In the genomic region with DNA sequence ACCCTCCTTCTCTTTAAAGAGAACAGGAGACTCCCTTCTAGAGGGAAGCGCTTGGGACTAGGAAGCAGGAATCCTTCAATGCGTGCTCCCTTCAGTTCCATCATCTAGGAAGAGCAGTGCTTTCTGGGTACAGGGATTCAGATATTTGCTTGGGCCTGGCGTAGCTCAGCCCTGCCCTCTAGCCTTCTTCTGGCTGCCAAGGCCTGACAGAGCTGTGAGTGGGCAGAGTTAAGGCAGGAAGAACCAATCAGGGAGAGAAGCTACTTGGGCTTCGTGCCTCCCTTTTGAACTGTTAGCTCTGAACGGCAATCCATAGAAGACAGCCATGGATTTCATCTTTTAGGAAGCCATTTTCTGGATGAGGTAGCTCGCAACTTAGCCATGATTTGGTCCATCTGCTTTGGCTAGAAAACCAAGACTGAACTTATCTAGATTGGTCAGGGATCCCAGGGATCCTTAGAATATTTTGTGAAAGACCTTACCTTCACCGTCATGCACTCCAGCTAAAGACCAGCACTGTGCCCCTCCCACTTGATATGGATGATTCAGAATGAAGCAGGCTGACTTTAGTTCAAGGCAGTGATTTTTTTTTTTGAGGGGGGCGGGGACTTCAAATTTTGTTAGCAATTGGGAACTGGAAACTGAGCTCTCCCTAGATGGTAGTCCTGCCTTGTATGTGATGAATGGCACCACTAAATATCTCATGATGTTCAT, we compare ENCODE assay signal across 8 cellular contexts. TPM values are rescaled to one million over a fixed set of nuclear protein-coding genes. Genes with fewer than 3 reads are reported as not detected.
DNase-seq lines count a peak whose midpoint lies in the region; ATAC-seq, FAIRE-seq and TF ChIP-seq lines count a peak whose summit lies in the region.

No MANE protein-coding gene starts in this region.

- peaks cover 29 to 40% of the 10 kb centered on the region in 2 experiments for H3K4me1 Mint-ChIP-seq in H9
- H3K4me1 Mint-ChIP-seq in astrocyte (ENCODE audit: low read depth, unreplicated experiment), result peaks cover 8% of the 10 kb centered on the region

- FAIRE-seq in astrocyte (lab: Jason Lieb, UNC), result no peak

- H2BK120ac ChIP-seq in H9 (ENCODE audit: low read depth, low read length, poor library complexity, severe bottlenecking), result no peak overlapping the region

- no peak overlapping the region for H3K4me3 ChIP-seq in BJ (ENCODE audit: low read depth, low read length)
- no peak overlapping the region for H3K4me3 ChIP-seq in astrocyte (ENCODE audit: insufficient read depth, low read depth, low read length)

- peaks cover 2% of the 10 kb centered on the region; the same call in 1 of the 2 replicates for H3K4me1 ChIP-seq in H9 (ENCODE audit: insufficient read depth, low read length)
- peaks cover 4% of the 10 kb centered on the region for H3K4me1 ChIP-seq in astrocyte (ENCODE audit: insufficient read depth, low read length)

- H3K18ac ChIP-seq in H9 (ENCODE audit: insufficient read length, low read depth, low read length), result no peak overlapping the region

- CTCF ChIA-PET in BJ (lab: Yijun Ruan, JAX), result interaction anchor here (0.6 to 3.2 kb wide), 6 partner anchors 9 to 395 kb away, joined by 3 to 19 read pairs (median 4); no protein-coding TSS in a partner anchor

- H3K23ac ChIP-seq in H9 (ENCODE audit: insufficient read length, low read depth, low read length), result no peak overlapping the region

- H3K14ac ChIP-seq in H9 (ENCODE audit: insufficient read depth, low read length), result no peak overlapping the region

- no peak overlapping the region for H2BK15ac ChIP-seq in H9 (ENCODE audit: low read depth, low read length)

- H4K8ac ChIP-seq in H9 (replicated peaks; ENCODE audit: insufficient read length, low read depth, low read length), result no peak overlapping the region

- H3K56ac ChIP-seq in H9 (ENCODE audit: insufficient read length, low read depth, low read length), result no peak overlapping the region

- no peaks in the 10 kb centered on the region for H3K36me3 ChIP-seq in BJ (ENCODE audit: control insufficient read depth, insufficient read depth, low read length)
- H3K36me3 ChIP-seq in astrocyte (ENCODE audit: insufficient read depth, low read length), result peaks cover 2% of the 10 kb centered on the region

- H3K9me3 Mint-ChIP-seq in H9 (no peaks in the 10 kb centered on the region), astrocyte (ENCODE audit: unreplicated experiment) (no peaks in the 10 kb centered on the region)

- H3K23me2 ChIP-seq in H9 (ENCODE audit: insufficient read length, low read depth, low read length, poor library complexity, severe bottlenecking), result peaks cover 11% of the 10 kb centered on the region

- H3K9me3 ChIP-seq in H9 (ENCODE audit: control insufficient read depth, low read depth, low read length) (no peaks in the 10 kb centered on the region), astrocyte (ENCODE audit: insufficient read depth, low read depth, low read length) (no peaks in the 10 kb centered on the region)

- H2BK20ac ChIP-seq in H9 (ENCODE audit: low read depth, low read length, poor library complexity, severe bottlenecking), result no peak overlapping the region

- H4K20me1 ChIP-seq in H9 (ENCODE audit: control insufficient read depth, insufficient read depth, insufficient read length) (no peaks in the 10 kb centered on the region), astrocyte (ENCODE audit: insufficient read depth, low read length) (peaks cover 11% of the 10 kb centered on the region)

- H3K27ac ChIP-seq in H9 (ENCODE audit: insufficient read length, low read depth, low read length) (no peak overlapping the region), astrocyte (ENCODE audit: low read depth, low read length) (no peak overlapping the region)

- WGBS in H9 (ENCODE audit: extremely low coverage, insufficient read length, low lambda C conversion rate), result no CpG with 5 or more reads among the region's 8 CpGs

- no peak for ATAC-seq in GM19324 (IDR thresholded peaks at IDR 0.05; ENCODE audit: low FRiP score, unreplicated experiment)

- H3K79me2 ChIP-seq in H9 (ENCODE audit: insufficient read depth, low read length) (no peaks in the 10 kb centered on the region), astrocyte (ENCODE audit: insufficient read depth, low read length) (no peaks in the 10 kb centered on the region)

- H4K91ac ChIP-seq in H9 (ENCODE audit: insufficient read length, low read depth, low read length), result no peak overlapping the region

- H3K36me3 Mint-ChIP-seq in H9 (ENCODE audit: insufficient read depth in 1 of 3, low read depth in 3 of 3) (no peaks in the 10 kb centered on the region), astrocyte (ENCODE audit: low read depth, unreplicated experiment) (peaks cover 2% of the 10 kb centered on the region)

- no peak overlapping the region for H4K5ac ChIP-seq in H9 (ENCODE audit: insufficient read length, low read depth, low read length)

- no peak overlapping the region for H3K9ac ChIP-seq in H9 (ENCODE audit: extremely low read depth, insufficient read length, low read length)
- H3K9ac ChIP-seq in astrocyte (ENCODE audit: low read length), result no peak overlapping the region

- no peak for DNase-seq in BJ (ENCODE audit: low read depth)
- DNase-seq in H9, result peak; percentile 89
- peak; percentile 31 for DNase-seq in astrocyte (ENCODE audit: low read depth)
- DNase-seq in left kidney (ENCODE audit: low read depth, low spot score), result peak; percentile 22
- no peak for DNase-seq in stimulated activated naive CD4-positive, alpha-beta T cell (lab: John Stamatoyannopoulos, UW)
- DNase-seq in RPMI8226, result no peak
- no peak for DNase-seq in foreskin melanocyte

- H2BK12ac ChIP-seq in H9 (ENCODE audit: insufficient read length, low read depth, low read length), result no peak overlapping the region

- H2BK5ac ChIP-seq in H9 (ENCODE audit: insufficient read length, low read length), result no peak overlapping the region

- H2AFZ ChIP-seq in H9 (ENCODE audit: low read length) (no peak overlapping the region), astrocyte (ENCODE audit: low read depth, low read length) (no peak overlapping the region)

- H3K4ac ChIP-seq in H9 (ENCODE audit: low read depth, low read length), result no peak overlapping the region

- TF ChIP-seq CTCF in BJ (IDR thresholded peaks at IDR 0.05; ENCODE audit: insufficient read depth, low read depth, low read length) (0 out of 2 replicates have a peak, but pooled peaks have one; percentile 3), H9 (conservative IDR thresholded peaks at IDR 0.05) (peak; percentile 21; the same call in 2 of the 3 replicates), astrocyte (IDR thresholded peaks at IDR 0.05; ENCODE audit: insufficient read depth, low read depth, low read length) (no peak)

- H3K27me3 Mint-ChIP-seq in H9 (ENCODE audit: low read depth), result peaks cover 39% of the 10 kb centered on the region
- H3K27me3 Mint-ChIP-seq in astrocyte (ENCODE audit: low read depth, unreplicated experiment), result no peaks in the 10 kb centered on the region

- H3K79me1 ChIP-seq in H9 (ENCODE audit: insufficient read depth, low read depth, low read length, poor library complexity, severe bottlenecking), result no peaks in the 10 kb centered on the region

- POLR2A ChIA-PET in BJ (lab: Charles Lee), result interaction anchor here (0.6 kb wide), 1 partner anchor 11 kb away, joined by 4 read pairs; no protein-coding TSS in a partner anchor

- H3K27me3 ChIP-seq in BJ (ENCODE audit: control insufficient read depth, insufficient read depth, low read length) (no peaks in the 10 kb centered on the region), H9 (ENCODE audit: insufficient read depth, low read length) (no peaks in the 10 kb centered on the region; the same call in 1 of the 2 replicates), astrocyte (ENCODE audit: insufficient read depth, low read length) (no peaks in the 10 kb centered on the region)

- no peak overlapping the region for H3K27ac Mint-ChIP-seq in H9
- no peak overlapping the region for H3K27ac Mint-ChIP-seq in astrocyte (ENCODE audit: unreplicated experiment)

- no peak overlapping the region for H2AK5ac ChIP-seq in H9 (ENCODE audit: insufficient read length, low read length)

- H3T11ph ChIP-seq in H9 (ENCODE audit: low read length), result no peak overlapping the region

- no peak overlapping the region for H3K4me3 Mint-ChIP-seq in H9
- H3K4me3 Mint-ChIP-seq in astrocyte (ENCODE audit: unreplicated experiment), result no peak overlapping the region

- H3K4me2 ChIP-seq in H9 (ENCODE audit: insufficient read depth, insufficient read length, low read length) (no peak overlapping the region), astrocyte (ENCODE audit: low read length) (no peak overlapping the region)

RNA-seq across cellular contexts. Expression of a gene that starts 2.5 kb away (rescaled TPM):
- polyA plus RNA-seq in BJ (2011; rRNA removed), result 8.0 and 19.3 TPM in 2 replicates
- 12.4 and 14.2 TPM in 2 replicates for polyA minus RNA-seq in BJ (2011; rRNA and poly(A)+ RNA removed)
- total RNA-seq in H9 (2021), result 2.3 and 2.6 TPM in 2 replicates
- total RNA-seq in astrocyte, result 8.9 and 9.5 TPM in 2 replicates

RNA-seq across cellular contexts. Expression of a gene that starts 32.3 kb away (rescaled TPM):
- polyA plus RNA-seq in BJ (2011; rRNA removed), result 1.9 and 3.1 TPM in 2 replicates
- 2.9 and 3.7 TPM in 2 replicates for polyA minus RNA-seq in BJ (2011; rRNA and poly(A)+ RNA removed)
- total RNA-seq in H9 (2021) (21.6 and 24.2 TPM in 2 replicates), astrocyte (16.3 and 17.9 TPM in 2 replicates)

RNA-seq across cellular contexts. Expression of a gene that starts 35.7 kb away (rescaled TPM):
- polyA plus RNA-seq in BJ (2011; rRNA removed), result 21.6 and 32.0 TPM in 2 replicates
- polyA minus RNA-seq in BJ (2011; rRNA and poly(A)+ RNA removed), result 28.2 and 37.6 TPM in 2 replicates
- total RNA-seq in H9 (2021), result 47.0 and 47.4 TPM in 2 replicates
- 48.9 and 52.2 TPM in 2 replicates for total RNA-seq in astrocyte

RNA-seq across cellular contexts. Expression of a gene that starts 56.7 kb away (rescaled TPM):
- polyA plus RNA-seq in BJ (2011; rRNA removed), result 26.8 and 38.7 TPM in 2 replicates
- polyA minus RNA-seq in BJ (2011; rRNA and poly(A)+ RNA removed), result 45.3 and 97.0 TPM in 2 replicates
- total RNA-seq in H9 (2021), result 27.1 and 28.1 TPM in 2 replicates
- total RNA-seq in astrocyte, result 31.7 and 31.8 TPM in 2 replicates

RNA-seq across cellular contexts. Expression of a gene that starts 58.4 kb away (rescaled TPM):
- 5.2 and 5.8 TPM in 2 replicates for polyA plus RNA-seq in BJ (2011; rRNA removed)
- polyA minus RNA-seq in BJ (2011; rRNA and poly(A)+ RNA removed), result 4.6 and 7.3 TPM in 2 replicates
- total RNA-seq in H9 (2021) (1.7 and 2.5 TPM in 2 replicates), astrocyte (8.6 and 9.7 TPM in 2 replicates)

Comparison
In these comparisons a context has a peak if more than half of its experiments do, and no peak if none do; other contexts are left out.
1. DNase-seq: peak in H9 (single experiment), astrocyte (single experiment) and left kidney (single experiment); none in BJ (single experiment), stimulated activated naive CD4-positive, alpha-beta T cell (0 of 6), RPMI8226 (single experiment) and foreskin melanocyte (single experiment).